16 cellular contexts compared by ENCODE assay signal in genomic region chr4:67580577-67580976, GRCh38. TPM values are rescaled to one million over a fixed set of nuclear protein-coding genes. Genes with fewer than 3 reads are reported as not detected.
DNase-seq lines count a peak whose midpoint lies in the region; ATAC-seq, FAIRE-seq and TF ChIP-seq lines count a peak whose summit lies in the region.
"Had no signal": no experiment of that assay in that cellular context is flagged by ENCODE, and none has a peak within 500 bp of the region (broad histone marks: within the 10 kb centered on the region; RNA-seq: fewer than 3 reads in every experiment).

No MANE protein-coding gene starts in this region.

- H3K4me3 ChIP-seq in H1 (ENCODE audit: extremely low read depth in 1 of 4, insufficient read depth in 2 of 4, low read depth in 3 of 4, low read length in 4 of 4) (no peak overlapping the region), body of pancreas (no peak overlapping the region)
- H3K4me3 ChIP-seq: SJSA1 had no signal

- no peak overlapping the region for H3K14ac ChIP-seq in H1 (ENCODE audit: insufficient read length)

- intact Hi-C loops in body of pancreas (cut with DNase I) = no loop called here

- H3K27me3 ChIP-seq in H1 (replicated peaks in 1 of 4; ENCODE audit: control insufficient read depth in 3 of 4, extremely low read depth in 1 of 4, insufficient read depth in 3 of 4, low read length in 3 of 4) (no peaks in the 10 kb centered on the region), body of pancreas (no peaks in the 10 kb centered on the region)

- peaks cover 0 to 2% (median 0%) of the 10 kb centered on the region in 4 experiments; a peak in 1 of 7 replicates for H3K4me1 ChIP-seq in H1 (replicated peaks in 1 of 4; ENCODE audit: control insufficient read depth in 3 of 4, insufficient read depth in 4 of 4, low read length in 3 of 4)
- peaks cover 13% of the 10 kb centered on the region for H3K4me1 ChIP-seq in body of pancreas
- H3K4me1 ChIP-seq: Caco-2, SJSA1 had no signal

- H4K8ac ChIP-seq in H1 (ENCODE audit: extremely low read depth, insufficient read depth, low read length) = no peak overlapping the region

- ATAC-seq in GM18517 (IDR thresholded peaks at IDR 0.05; ENCODE audit: unreplicated experiment) (peak; percentile 30), GM21360 (IDR thresholded peaks at IDR 0.05; ENCODE audit: unreplicated experiment) (peak; percentile 21), HG03095 (IDR thresholded peaks at IDR 0.05; ENCODE audit: unreplicated experiment) (peak; percentile 18), body of pancreas (no peak)

- no peak for TF ChIP-seq EP300 in H1 (IDR thresholded peaks at IDR 0.05; ENCODE audit: borderline replicate concordance in 1 of 2, low read depth in 2 of 2, low read length in 2 of 2)

- H2BK12ac ChIP-seq in H1 (ENCODE audit: low read depth, low read length) = no peak overlapping the region

- TF ChIP-seq POLR2A in H1 (IDR thresholded peaks at IDR 0.05; ENCODE audit: control extremely low read depth in 1 of 2, low read depth in 2 of 2, low read length in 2 of 2) (no peak), body of pancreas (IDR thresholded peaks at IDR 0.05) (no peak)

- no peaks in the 10 kb centered on the region for H3K36me3 ChIP-seq in H1 (ENCODE audit: control insufficient read depth in 2 of 4, insufficient read depth in 4 of 4, low read length in 3 of 4)
- H3K36me3 ChIP-seq in body of pancreas (replicated peaks in 1 of 2; ENCODE audit: insufficient read depth in 1 of 2, low read depth in 2 of 2) = no peaks in the 10 kb centered on the region
- H3K36me3 ChIP-seq: SJSA1 had no signal

- no peak overlapping the region for H2BK15ac ChIP-seq in H1 (ENCODE audit: low read length)

- H4K20me1 ChIP-seq in H1 (replicated peaks in 1 of 2; ENCODE audit: control insufficient read depth in 1 of 2, insufficient read depth in 2 of 2, low read length in 2 of 2) = no peaks in the 10 kb centered on the region

- H3K4ac ChIP-seq in H1 (replicated peaks; ENCODE audit: insufficient read length, low read depth, low read length) = no peak overlapping the region

- H3K4me2 ChIP-seq in H1 (ENCODE audit: insufficient read depth in 1 of 2, low read depth in 2 of 2, low read length in 2 of 2) = no peak overlapping the region

- no peak overlapping the region for H3K18ac ChIP-seq in H1 (ENCODE audit: extremely low read depth, low read length)

- no peak overlapping the region for H2BK20ac ChIP-seq in H1 (ENCODE audit: low read length)

- H3K27ac ChIP-seq in H1 (ENCODE audit: low read depth, low read length) = no peak overlapping the region
- H3K27ac ChIP-seq in body of pancreas = no peak overlapping the region
- H3K27ac ChIP-seq: SJSA1 had no signal

- H2BK5ac ChIP-seq in H1 (ENCODE audit: low read depth, low read length) = no peak overlapping the region

- no peak overlapping the region for H3K56ac ChIP-seq in H1 (replicated peaks; ENCODE audit: insufficient read length, low read depth, low read length)

- no peak for TF ChIP-seq RAD21 in H1 (IDR thresholded peaks at IDR 0.05 in 1 of 2, conservative IDR thresholded peaks at IDR 0.05 in 1 of 2; ENCODE audit: low read depth in 2 of 2, low read length in 2 of 2)

- no peak overlapping the region for H2AK5ac ChIP-seq in H1 (ENCODE audit: low read depth, low read length)

- no peak overlapping the region for H4K5ac ChIP-seq in H1 (ENCODE audit: insufficient read length, low read depth, low read length)

- TF ChIP-seq CTCF in H1 (IDR thresholded peaks at IDR 0.05; ENCODE audit: control extremely low read depth in 1 of 3, insufficient read depth in 1 of 3, low read depth in 1 of 3, low read length in 3 of 3) (no peak), body of pancreas (IDR thresholded peaks at IDR 0.05) (no peak)

- no peak overlapping the region for H3K9ac ChIP-seq in H1 (replicated peaks in 1 of 4; ENCODE audit: extremely low read depth in 1 of 4, low read depth in 3 of 4, low read length in 3 of 4)

- no peak for DNase-seq in H1 (ENCODE audit: low read depth in 1 of 2, low spot score in 2 of 2)
- no peak for DNase-seq in CD1c-positive myeloid dendritic cell (ENCODE audit: extremely low spot score)
- DNase-seq in body of pancreas = no peak
- DNase-seq in NCI-H524 treated with DMSO at 0.1 percent for 48 hours (lab: John Stamatoyannopoulos, UW) = no peak
- DNase-seq: activated CD4-positive, CD25-positive, alpha-beta regulatory T cell treated with anti-CD3 and anti-CD28 coated beads, Interleukin-2, amount 50 U/mL, for 72 hours; Caco-2; H7; NCI-H1092 treated with DMSO at 0.1 percent for 48 hours; NCI-H526 treated with DMSO at 0.1 percent for 48 hours; stimulated activated CD4-positive, alpha-beta T cell treated with anti-CD3 and anti-CD28 coated beads, Interleukin-15, amount 100 ng/mL, for 24 hours had no signal

- H4K91ac ChIP-seq in H1 (replicated peaks; ENCODE audit: insufficient read length, low read length) = no peak overlapping the region

- H3K23ac ChIP-seq in H1 (ENCODE audit: insufficient read length) = no peak overlapping the region

- no peak overlapping the region for H2BK120ac ChIP-seq in H1 (replicated peaks; ENCODE audit: low read depth, low read length)

- 90% methylated on average over 3 of the region's 3 CpGs; no CpG with 5 or more reads in 1 of the 2 experiments for WGBS in H1 (ENCODE audit: extremely low coverage in 1 of 2, insufficient coverage in 1 of 2, insufficient read length in 1 of 2, insufficient replicate concordance in 2 of 2, low coverage in 1 of 2, low lambda C conversion rate in 2 of 2, missing lambda C conversion rate in 1 of 2), 2 experiments
- 81 to 89% methylated on average over 3 of the region's 3 CpGs for WGBS in body of pancreas, 2 donors

- H2AFZ ChIP-seq in H1 (ENCODE audit: low read length) = 0 out of 2 replicates have a peak overlapping the region, but pooled peaks have one; percentile 54

- no peaks in the 10 kb centered on the region for H3K79me2 ChIP-seq in H1 (ENCODE audit: control insufficient read depth in 1 of 2, insufficient read depth in 2 of 2, low read length in 2 of 2)

- no peaks in the 10 kb centered on the region; the same call in 1 of the 2 replicates for H3K23me2 ChIP-seq in H1 (ENCODE audit: low read depth, low read length)

- no peaks in the 10 kb centered on the region for H3K79me1 ChIP-seq in H1 (ENCODE audit: low read depth, low read length)

- POLR2A ChIA-PET in H1 (lab: Charles Lee; ENCODE audit: partially characterized antibody) = no interaction called here

- no peaks in the 10 kb centered on the region for H3K9me3 ChIP-seq in H1 (ENCODE audit: insufficient read depth in 2 of 2, low read depth in 1 of 2, low read length in 1 of 2)
- no peaks in the 10 kb centered on the region for H3K9me3 ChIP-seq in body of pancreas
- H3K9me3 ChIP-seq: Caco-2, SJSA1 had no signal

- no peak for FAIRE-seq in H1 (lab: Jason Lieb, UNC)
- FAIRE-seq: astrocyte had no signal

- CTCF ChIA-PET in H1 (lab: Charles Lee; ENCODE audit: partially characterized antibody) = no interaction called here

TF ChIP-seq in H1, 55 proteins besides CTCF, POLR2A, EP300 and RAD21 (continues in another document):
- TF ChIP-seq CHD1 (IDR thresholded peaks at IDR 0.05; ENCODE audit: low read depth, low read length) = no peak

RNA-seq across cellular contexts. Expression of gene STAP1, which starts 22.1 kb away (rescaled TPM):
- total RNA-seq in H1 (2021; fragmentation: NEBNext Ultra II Directional; extraction: Animal tissue kit (Norgen Biotek cat#: 25700)) = not detected in 2 replicates
- not detected in 2 replicates for polyA plus RNA-seq in H1 (2011; rRNA removed)
- polyA plus RNA-seq in H1 (2011; cell fraction: cytosol; rRNA removed) = not detected
- polyA plus RNA-seq in H1 (2011; cell fraction: nucleus; rRNA removed) = not detected
- not detected in 4 replicates for polyA plus RNA-seq in H1 (2012, experiment 1 of 2)
- not detected for polyA plus RNA-seq in H1 (2012, experiment 2 of 2)
- polyA plus RNA-seq in H1 (2013, experiment 1 of 2) = not detected
- polyA plus RNA-seq in H1 (2013, experiment 2 of 2) = not detected
- polyA minus RNA-seq in H1 (2011; rRNA and poly(A)+ RNA removed) = not detected in 2 replicates
- not detected for polyA minus RNA-seq in H1 (2011; cell fraction: cytosol; rRNA and poly(A)+ RNA removed)
- polyA minus RNA-seq in H1 (2011; cell fraction: nucleus; rRNA and poly(A)+ RNA removed) = not detected
- not detected for total RNA-seq in body of pancreas
- total RNA-seq: astrocyte, Caco-2, H7, HT1080, SJSA1 had no signal

RNA-seq across cellular contexts. Expression of gene CENPC, which starts 35.3 kb away (rescaled TPM):
- 14.4 and 15.7 TPM in 2 replicates for total RNA-seq in H1 (2021; fragmentation: NEBNext Ultra II Directional; extraction: Animal tissue kit (Norgen Biotek cat#: 25700))
- polyA plus RNA-seq in H1 (2011; rRNA removed) = 2.2 and 2.8 TPM in 2 replicates
- 4.8 TPM for polyA plus RNA-seq in H1 (2011; cell fraction: cytosol; rRNA removed)
- 4.9 TPM for polyA plus RNA-seq in H1 (2011; cell fraction: nucleus; rRNA removed)
- 4.4 to 11.8 TPM (median 5.2 TPM) in 4 replicates for polyA plus RNA-seq in H1 (2012, experiment 1 of 2)
- polyA plus RNA-seq in H1 (2012, experiment 2 of 2) = 0.29 TPM
- polyA plus RNA-seq in H1 (2013, experiment 1 of 2) = 11.9 TPM
- 9.5 TPM for polyA plus RNA-seq in H1 (2013, experiment 2 of 2)
- polyA minus RNA-seq in H1 (2011; rRNA and poly(A)+ RNA removed) = 8.9 and 10.4 TPM in 2 replicates
- 5.9 TPM for polyA minus RNA-seq in H1 (2011; cell fraction: cytosol; rRNA and poly(A)+ RNA removed)
- 42.1 TPM for polyA minus RNA-seq in H1 (2011; cell fraction: nucleus; rRNA and poly(A)+ RNA removed)
- total RNA-seq in body of pancreas = 10 to 100 TPM; 36.8 to 44.5 TPM
